ENCODE assay signal across 39 cellular contexts in genomic region chr4:67397931-67398330, GRCh38.
"Had no signal": no experiment of that assay in that cellular context is flagged by ENCODE, and none has a peak within 500 bp of the region (broad histone marks: within the 10 kb centered on the region; RNA-seq: fewer than 3 reads in every experiment).

No MANE protein-coding gene starts in this region.

- H3K27me3 Mint-ChIP-seq: activated naive CD4-positive, alpha-beta T cell treated with anti-CD3 and anti-CD28 coated beads, Interleukin-2, amount 10 ng/mL, durations not matched to agents 7 days and 5 days; activated naive CD4-positive, alpha-beta T cell treated with anti-CD3 and anti-CD28 coated beads, Interleukin-2, amount 50 U/mL, for 24 hours; activated naive CD8-positive, alpha-beta T cell; activated naive CD8-positive, alpha-beta T cell treated with anti-CD3 and anti-CD28 coated beads for 36 hours; activated naive CD8-positive, alpha-beta T cell treated with anti-CD3 and anti-CD28 coated beads, Interleukin-2, amount 10 ng/mL, durations not matched to agents 7 days and 5 days; activated naive CD8-positive, alpha-beta T cell treated with anti-CD3 and anti-CD28 coated beads, Interleukin-2, amount 50 U/mL, for 24 hours; activated T-cell treated with anti-CD3 and anti-CD28 coated beads, Interleukin-2, amount 50 U/mL, for 24 hours; activated T-helper 17 cell treated with anti-CD3 and anti-CD28 coated beads, Interleukin-2, amount 50 U/mL, for 72 hours; brain had no signal

- H3K4me3 ChIP-seq: adrenal gland, ascending aorta, body of pancreas, breast epithelium, cardiac muscle cell had no signal

- H3K27ac Mint-ChIP-seq: activated naive CD4-positive, alpha-beta T cell treated with anti-CD3 and anti-CD28 coated beads for 36 hours; activated naive CD4-positive, alpha-beta T cell treated with anti-CD3 and anti-CD28 coated beads, Interleukin-2, amount 10 ng/mL, durations not matched to agents 7 days and 5 days; activated naive CD4-positive, alpha-beta T cell treated with anti-CD3 and anti-CD28 coated beads, Interleukin-2, amount 50 U/mL, for 24 hours; activated naive CD4-positive, alpha-beta T cell treated with anti-CD3 and anti-CD28 coated beads, Interleukin-2, amount 50 U/mL, for 72 hours; activated naive CD8-positive, alpha-beta T cell; activated naive CD8-positive, alpha-beta T cell treated with anti-CD3 and anti-CD28 coated beads for 36 hours; activated naive CD8-positive, alpha-beta T cell treated with anti-CD3 and anti-CD28 coated beads, Interleukin-2, amount 10 ng/mL, durations not matched to agents 7 days and 5 days; activated naive CD8-positive, alpha-beta T cell treated with anti-CD3 and anti-CD28 coated beads, Interleukin-2, amount 50 U/mL, for 24 hours; activated T-cell treated with anti-CD3 and anti-CD28 coated beads, Interleukin-2, amount 50 U/mL, for 24 hours; activated T-cell treated with anti-CD3 and anti-CD28 coated beads, Interleukin-2, amount 50 U/mL, for 72 hours; activated T-helper 1 cell treated with anti-CD3 and anti-CD28 coated beads, Interleukin-12 subunit alpha, Interleukin-12 subunit beta, Interleukin-2, Interleukin-4 antibody, amounts not matched to agents 30 ng/mL and 10 ng/mL and 1 ng/mL, durations not matched to agents 14 hours and 24 hours and 36 hours; activated T-helper 17 cell treated with anti-CD3 and anti-CD28 coated beads, Interleukin-2, amount 50 U/mL, for 72 hours; activated T-helper 2 cell treated with anti-CD3 and anti-CD28 coated beads, Interferon-gamma antibody, Interleukin-2, Interleukin-4, amounts not matched to agents 10 μg/mL and 5 μg/mL and 100 μg/mL, durations not matched to agents 14 hours and 24 hours and 36 hours had no signal

- H3K36me3 ChIP-seq: adrenal gland, ascending aorta, brain microvascular endothelial cell, breast epithelium, cardiac muscle cell had no signal

- H3K4me3 Mint-ChIP-seq: activated naive CD4-positive, alpha-beta T cell treated with anti-CD3 and anti-CD28 coated beads for 36 hours; activated naive CD4-positive, alpha-beta T cell treated with anti-CD3 and anti-CD28 coated beads, Interleukin-2, amount 10 ng/mL, durations not matched to agents 7 days and 5 days; activated naive CD4-positive, alpha-beta T cell treated with anti-CD3 and anti-CD28 coated beads, Interleukin-2, amount 50 U/mL, for 24 hours; activated naive CD8-positive, alpha-beta T cell; activated naive CD8-positive, alpha-beta T cell treated with anti-CD3 and anti-CD28 coated beads for 36 hours; activated naive CD8-positive, alpha-beta T cell treated with anti-CD3 and anti-CD28 coated beads, Interleukin-2, amount 10 ng/mL, durations not matched to agents 7 days and 5 days; activated naive CD8-positive, alpha-beta T cell treated with anti-CD3 and anti-CD28 coated beads, Interleukin-2, amount 50 U/mL, for 24 hours; activated T-cell treated with anti-CD3 and anti-CD28 coated beads, Interleukin-2, amount 50 U/mL, for 24 hours; activated T-cell treated with anti-CD3 and anti-CD28 coated beads, Interleukin-2, amount 50 U/mL, for 4 hours; activated T-cell treated with anti-CD3 and anti-CD28 coated beads, Interleukin-2, amount 50 U/mL, for 72 hours; activated T-helper 1 cell treated with anti-CD3 and anti-CD28 coated beads, Interleukin-12 subunit alpha, Interleukin-12 subunit beta, Interleukin-2, Interleukin-4 antibody, amounts not matched to agents 30 ng/mL and 10 ng/mL and 1 ng/mL, durations not matched to agents 14 hours and 24 hours and 36 hours; activated T-helper 17 cell treated with anti-CD3 and anti-CD28 coated beads, Interleukin-2, amount 50 U/mL, for 72 hours; brain; central memory CD8-positive, alpha-beta T cell had no signal

- FAIRE-seq: astrocyte, bronchial epithelial cell had no signal

- H3K36me3 Mint-ChIP-seq: activated naive CD4-positive, alpha-beta T cell treated with anti-CD3 and anti-CD28 coated beads, Interleukin-2, amount 10 ng/mL, durations not matched to agents 7 days and 5 days; activated naive CD4-positive, alpha-beta T cell treated with anti-CD3 and anti-CD28 coated beads, Interleukin-2, amount 50 U/mL, for 24 hours; activated naive CD4-positive, alpha-beta T cell treated with anti-CD3 and anti-CD28 coated beads, Interleukin-2, amount 50 U/mL, for 72 hours; activated naive CD8-positive, alpha-beta T cell; activated naive CD8-positive, alpha-beta T cell treated with anti-CD3 and anti-CD28 coated beads for 36 hours; activated naive CD8-positive, alpha-beta T cell treated with anti-CD3 and anti-CD28 coated beads, Interleukin-2, amount 10 ng/mL, durations not matched to agents 7 days and 5 days; brain had no signal

- H3K4me1 Mint-ChIP-seq: activated naive CD4-positive, alpha-beta T cell treated with anti-CD3 and anti-CD28 coated beads, Interleukin-2, amount 10 ng/mL, durations not matched to agents 7 days and 5 days; activated naive CD4-positive, alpha-beta T cell treated with anti-CD3 and anti-CD28 coated beads, Interleukin-2, amount 50 U/mL, for 24 hours; activated naive CD8-positive, alpha-beta T cell treated with anti-CD3 and anti-CD28 coated beads for 36 hours; activated naive CD8-positive, alpha-beta T cell treated with anti-CD3 and anti-CD28 coated beads, Interleukin-2, amount 10 ng/mL, durations not matched to agents 7 days and 5 days; activated naive CD8-positive, alpha-beta T cell treated with anti-CD3 and anti-CD28 coated beads, Interleukin-2, amount 50 U/mL, for 24 hours; activated T-helper 17 cell treated with anti-CD3 and anti-CD28 coated beads, Interleukin-2, amount 50 U/mL, for 72 hours; brain; central memory CD8-positive, alpha-beta T cell had no signal

- H3K27me3 ChIP-seq: adrenal gland, ascending aorta, body of pancreas, brain microvascular endothelial cell, breast epithelium, cardiac muscle cell had no signal

- H3K9me3 ChIP-seq: adrenal gland, ascending aorta, body of pancreas, breast epithelium had no signal

- H3K4me1 ChIP-seq: adrenal gland, ascending aorta, body of pancreas, breast epithelium had no signal

- H3K27ac ChIP-seq: adrenal gland, ascending aorta, body of pancreas, brain microvascular endothelial cell, breast epithelium, cardiac muscle cell had no signal

- ATAC-seq: activated naive CD4-positive, alpha-beta T cell treated with anti-CD3 and anti-CD28 coated beads, Interleukin-2, amount 50 U/mL, for 72 hours; activated naive CD8-positive, alpha-beta T cell treated with anti-CD3 and anti-CD28 coated beads, Interleukin-2, amount 50 U/mL, for 24 hours; activated T-cell treated with anti-CD3 and anti-CD28 coated beads, Interleukin-2, amount 50 U/mL, for 4 hours; activated T-cell treated with anti-CD3 and anti-CD28 coated beads, Interleukin-2, amount 50 U/mL, for 72 hours; activated T-helper 17 cell treated with anti-CD3 and anti-CD28 coated beads, Interleukin-2, amount 50 U/mL, for 72 hours; body of pancreas had no signal

- DNase-seq: activated effector memory CD4-positive, alpha-beta T cell treated with anti-CD3 and anti-CD28 coated beads, Interleukin-2, amount 50 U/mL, for 16 hours; activated effector memory CD4-positive, alpha-beta T cell treated with Interleukin-2 at 50 U/mL for 16 hours; activated gamma-delta T cell; activated gamma-delta T cell treated with Interleukin-2 at 50 U/mL for 16 hours; activated naive CD4-positive, alpha-beta T cell; activated naive CD4-positive, alpha-beta T cell treated with anti-CD3 and anti-CD28 coated beads for 36 hours; activated naive CD4-positive, alpha-beta T cell treated with anti-CD3 and anti-CD28 coated beads, Interleukin-2, amount 10 ng/mL, durations not matched to agents 7 days and 5 days; activated naive CD4-positive, alpha-beta T cell treated with anti-CD3 and anti-CD28 coated beads, Interleukin-2, amount 50 U/mL, for 16 hours; activated naive CD4-positive, alpha-beta T cell treated with Interleukin-2 at 50 U/mL for 16 hours; activated naive CD8-positive, alpha-beta T cell treated with anti-CD3 and anti-CD28 coated beads for 36 hours; activated naive CD8-positive, alpha-beta T cell treated with anti-CD3 and anti-CD28 coated beads, Interleukin-2, amount 10 ng/mL, durations not matched to agents 7 days and 5 days; activated naive CD8-positive, alpha-beta T cell treated with anti-CD3 and anti-CD28 coated beads, Interleukin-2, amount 50 U/mL, for 24 hours; activated T-cell treated with anti-CD3 and anti-CD28 coated beads, Interleukin-2, amount 50 U/mL, for 1 hour; activated T-cell treated with anti-CD3 and anti-CD28 coated beads, Interleukin-2, amount 50 U/mL, for 24 hours; activated T-cell treated with anti-CD3 and anti-CD28 coated beads, Interleukin-2, amount 50 U/mL, for 4 hours; activated T-cell treated with anti-CD3 and anti-CD28 coated beads, Interleukin-2, amount 50 U/mL, for 48 hours; activated T-cell treated with anti-CD3 and anti-CD28 coated beads, Interleukin-2, amount 50 U/mL, for 72 hours; adrenal gland; amniotic stem cell; amygdala; aorta; body of pancreas; brain microvascular endothelial cell; caudate nucleus; central memory CD4-positive, alpha-beta T cell; cerebellar nuclear complex had no signal

- H3K9me3 Mint-ChIP-seq: activated naive CD4-positive, alpha-beta T cell treated with anti-CD3 and anti-CD28 coated beads for 36 hours; activated naive CD4-positive, alpha-beta T cell treated with anti-CD3 and anti-CD28 coated beads, Interleukin-2, amount 10 ng/mL, durations not matched to agents 7 days and 5 days; activated naive CD4-positive, alpha-beta T cell treated with anti-CD3 and anti-CD28 coated beads, Interleukin-2, amount 50 U/mL, for 24 hours; activated naive CD8-positive, alpha-beta T cell treated with anti-CD3 and anti-CD28 coated beads for 36 hours; activated naive CD8-positive, alpha-beta T cell treated with anti-CD3 and anti-CD28 coated beads, Interleukin-2, amount 10 ng/mL, durations not matched to agents 7 days and 5 days; activated naive CD8-positive, alpha-beta T cell treated with anti-CD3 and anti-CD28 coated beads, Interleukin-2, amount 50 U/mL, for 24 hours; activated T-cell treated with anti-CD3 and anti-CD28 coated beads, Interleukin-2, amount 50 U/mL, for 24 hours; activated T-cell treated with anti-CD3 and anti-CD28 coated beads, Interleukin-2, amount 50 U/mL, for 4 hours; activated T-helper 1 cell treated with anti-CD3 and anti-CD28 coated beads, Interleukin-12 subunit alpha, Interleukin-12 subunit beta, Interleukin-2, Interleukin-4 antibody, amounts not matched to agents 30 ng/mL and 10 ng/mL and 1 ng/mL, durations not matched to agents 14 hours and 24 hours and 36 hours; activated T-helper 17 cell treated with anti-CD3 and anti-CD28 coated beads, Interleukin-2, amount 50 U/mL, for 72 hours; activated T-helper 2 cell treated with anti-CD3 and anti-CD28 coated beads, Interferon-gamma antibody, Interleukin-2, Interleukin-4, amounts not matched to agents 10 μg/mL and 5 μg/mL and 100 μg/mL, durations not matched to agents 14 hours and 24 hours and 36 hours; central memory CD8-positive, alpha-beta T cell had no signal
